In the genomic region with DNA sequence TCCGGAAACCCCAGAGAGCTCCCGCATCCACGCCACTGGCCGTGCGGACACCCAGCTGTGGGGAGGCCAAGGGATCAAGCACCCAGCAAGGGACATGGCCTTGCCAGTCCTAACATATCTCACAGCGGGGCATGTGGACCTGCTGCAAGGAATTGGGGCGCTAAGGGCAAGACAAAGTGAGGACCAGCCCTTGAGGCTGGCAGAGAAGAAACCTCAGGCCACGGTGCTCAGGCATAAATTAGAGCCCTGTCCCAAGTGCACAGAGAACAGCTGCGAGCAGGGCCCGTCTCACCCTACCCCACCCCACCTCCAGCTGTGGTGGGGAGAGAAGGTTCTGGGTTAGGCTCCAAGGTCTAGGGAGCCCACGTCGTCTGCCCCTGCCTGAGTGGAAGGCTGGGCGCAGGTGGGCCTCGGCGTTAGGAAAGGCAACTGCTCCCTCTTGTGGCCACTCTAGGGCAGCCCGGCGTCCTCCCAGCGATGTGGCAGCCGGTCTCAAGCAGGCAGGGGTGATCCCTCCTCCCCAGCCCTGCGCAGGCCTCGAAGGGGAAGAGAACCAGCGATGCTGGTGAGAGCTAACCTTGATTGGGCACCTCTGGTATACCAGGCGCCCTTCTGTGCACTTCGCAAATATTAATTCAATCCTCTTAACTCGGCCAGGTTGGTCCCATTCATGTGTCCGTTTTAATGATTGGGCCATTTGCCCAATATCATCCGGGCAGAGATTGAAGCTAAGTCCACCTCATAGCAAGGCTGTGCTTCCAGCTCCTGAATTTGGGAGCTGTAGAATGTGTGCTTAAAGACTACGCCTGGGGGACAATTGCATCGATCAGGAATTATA, we compare ENCODE assay signal across 8 cellular contexts.
DNase-seq lines count a peak whose midpoint lies in the region; ATAC-seq, FAIRE-seq and TF ChIP-seq lines count a peak whose summit lies in the region.

No MANE protein-coding gene starts in this region.

- peak; percentile 87 for ATAC-seq in HG02642 (IDR thresholded peaks at IDR 0.05; ENCODE audit: poor library complexity, unreplicated experiment)
- ATAC-seq in GM21447 (IDR thresholded peaks at IDR 0.05; ENCODE audit: unreplicated experiment): no peak

- DNase-seq in D721Med (ENCODE audit: insufficient read length, low spot score) (peak; percentile 44), NCI-H2196 (lab: John Stamatoyannopoulos, UW; ENCODE audit: unreplicated experiment) (peak; percentile 71), left kidney (ENCODE audit: low read depth, low spot score) (peak; percentile 86)
- peak; percentile 70 for DNase-seq in activated CD4-positive, CD25-positive, alpha-beta regulatory T cell treated with anti-CD3 and anti-CD28 coated beads, Interleukin-2, amount 50 U/mL, for 72 hours
- peak; percentile 43 for DNase-seq in central memory CD4-positive, alpha-beta T cell
- DNase-seq in stimulated activated CD4-positive, alpha-beta T cell treated with anti-CD3 and anti-CD28 coated beads, Interleukin-4, amount 100 ng/mL, for 4 hours: peak; percentile 60 to 75

- TF ChIP-seq CTCF in D721Med (IDR thresholded peaks at IDR 0.05; ENCODE audit: insufficient read depth, missing control alignments): peak; percentile 86

- no peak for FAIRE-seq in D721Med (lab: Jason Lieb, UNC)
